ENCODE assay signal across 18 cellular contexts in genomic region chr3:122875547-122876127, GRCh38.
DNase-seq lines count a peak whose midpoint lies in the region; ATAC-seq and TF ChIP-seq lines count a peak whose summit lies in the region.
"Had no signal": no experiment of that assay in that cellular context is flagged by ENCODE, and none has a peak within 500 bp of the region (broad histone marks: within the 10 kb centered on the region; RNA-seq: fewer than 3 reads in every experiment).

No MANE protein-coding gene starts in this region.

- H2AFZ ChIP-seq in OCI-LY3 (ENCODE audit: low read depth, low read length) = no peak overlapping the region
- H2AFZ ChIP-seq: GM23338 had no signal

- no peak overlapping the region for H3K4me3 Mint-ChIP-seq in stimulated activated naive CD8-positive, alpha-beta T cell treated with anti-CD3 and anti-CD28 coated beads, Interleukin-15, amount 100 ng/mL, for 72 hours
- no peak overlapping the region for H3K4me3 Mint-ChIP-seq in stimulated activated naive B cell treated with anti-CD40 and anti-IgM and Interleukin-4, amounts not matched to agents 10 μg/mL and 1 μg/mL and 100 μg/mL, for 72 hours
- H3K4me3 Mint-ChIP-seq: B cell; CD4-positive, alpha-beta T cell; GM23338 had no signal

- H3K9ac ChIP-seq in OCI-LY3 (ENCODE audit: low read length) = no peak overlapping the region

- H3K9me3 ChIP-seq in OCI-LY3 (ENCODE audit: insufficient read depth, low read length) (no peaks in the 10 kb centered on the region), lower lobe of right lung (no peaks in the 10 kb centered on the region)
- H3K9me3 ChIP-seq: Caco-2 had no signal

- ATAC-seq in stimulated activated naive CD8-positive, alpha-beta T cell treated with anti-CD3 and anti-CD28 coated beads, Interleukin-15, Interleukin-2, amounts not matched to agents 100 U/mL and 50 U/mL, for 24 hours = peak; percentile 49
- ATAC-seq in stimulated activated naive CD8-positive, alpha-beta T cell treated with anti-CD3 and anti-CD28 coated beads, Interleukin-15, amount 100 ng/mL, for 72 hours = no peak
- ATAC-seq in stimulated activated naive B cell treated with anti-CD40 and anti-IgM and Interleukin-4, amounts not matched to agents 10 μg/mL and 1 μg/mL and 100 μg/mL, for 72 hours (replicated peaks) = peak; percentile 74
- no peak for ATAC-seq in lower lobe of right lung
- ATAC-seq: GM23338 had no signal

- H3K79me2 ChIP-seq in OCI-LY3 (ENCODE audit: low read length) = no peaks in the 10 kb centered on the region

- no peaks in the 10 kb centered on the region for H3K27me3 ChIP-seq in OCI-LY3 (ENCODE audit: low read depth, low read length)
- H3K27me3 ChIP-seq in lower lobe of right lung (ENCODE audit: low read depth) = no peaks in the 10 kb centered on the region

- TF ChIP-seq CTCF in OCI-LY3 (IDR thresholded peaks at IDR 0.05; ENCODE audit: low read depth, low read length) (no peak), lower lobe of right lung (IDR thresholded peaks at IDR 0.05) (no peak)

- no peak overlapping the region for H3K27ac Mint-ChIP-seq in stimulated activated naive CD8-positive, alpha-beta T cell treated with anti-CD3 and anti-CD28 coated beads, Interleukin-15, amount 100 ng/mL, for 72 hours
- H3K27ac Mint-ChIP-seq in stimulated activated naive B cell treated with anti-CD40 and anti-IgM and Interleukin-4, amounts not matched to agents 10 μg/mL and 1 μg/mL and 100 μg/mL, for 72 hours = no peak overlapping the region
- H3K27ac Mint-ChIP-seq: B cell; CD4-positive, alpha-beta T cell; GM23338 had no signal

- H4K20me1 ChIP-seq in OCI-LY3 (ENCODE audit: insufficient read depth, low read length) = no peaks in the 10 kb centered on the region

- H3K4me1 Mint-ChIP-seq in stimulated activated naive CD8-positive, alpha-beta T cell treated with anti-CD3 and anti-CD28 coated beads, Interleukin-15, amount 100 ng/mL, for 72 hours = peaks cover 18% of the 10 kb centered on the region
- H3K4me1 Mint-ChIP-seq in stimulated activated naive B cell treated with anti-CD40 and anti-IgM and Interleukin-4, amounts not matched to agents 10 μg/mL and 1 μg/mL and 100 μg/mL, for 72 hours = peaks cover 7 to 17% of the 10 kb centered on the region in 2 donors

- H3K27ac ChIP-seq in OCI-LY3 (ENCODE audit: low read length) (no peak overlapping the region), lower lobe of right lung (no peak overlapping the region)
- H3K27ac ChIP-seq: C4-2B, HL-60 had no signal

- H3K36me3 ChIP-seq in OCI-LY3 (replicated peaks; ENCODE audit: low read depth, low read length) (peaks cover 5% of the 10 kb centered on the region), lower lobe of right lung (peaks cover 30% of the 10 kb centered on the region)

- peak overlapping the region; percentile 31; the same call in 1 of the 2 replicates for H3K4me2 ChIP-seq in OCI-LY3 (ENCODE audit: low read length)
- H3K4me2 ChIP-seq: GM23338 had no signal

- peaks cover 18% of the 10 kb centered on the region for H3K4me1 ChIP-seq in OCI-LY3 (ENCODE audit: low read length)
- no peaks in the 10 kb centered on the region for H3K4me1 ChIP-seq in lower lobe of right lung
- H3K4me1 ChIP-seq: Caco-2 had no signal

- H3K27me3 Mint-ChIP-seq in stimulated activated naive CD8-positive, alpha-beta T cell treated with anti-CD3 and anti-CD28 coated beads, Interleukin-15, amount 100 ng/mL, for 72 hours = no peaks in the 10 kb centered on the region
- no peaks in the 10 kb centered on the region for H3K27me3 Mint-ChIP-seq in stimulated activated naive B cell treated with anti-CD40 and anti-IgM and Interleukin-4, amounts not matched to agents 10 μg/mL and 1 μg/mL and 100 μg/mL, for 72 hours
- H3K27me3 Mint-ChIP-seq: B cell; CD4-positive, alpha-beta T cell had no signal

- no peak for DNase-seq in stimulated activated naive CD8-positive, alpha-beta T cell treated with anti-CD3 and anti-CD28 coated beads, Interleukin-15, Interleukin-2, amounts not matched to agents 100 U/mL and 50 U/mL, for 24 hours
- DNase-seq in stimulated activated naive CD8-positive, alpha-beta T cell treated with anti-CD3 and anti-CD28 coated beads, Interleukin-15, amount 100 ng/mL, for 72 hours = no peak
- DNase-seq in dermis blood vessel endothelial cell (peak; percentile 2), lower lobe of right lung (no peak), cerebellar nuclear complex (lab: John Stamatoyannopoulos, UW) (no peak), NCI-H1092 (lab: John Stamatoyannopoulos, UW) (no peak)
- DNase-seq in stimulated activated naive B cell treated with anti-CD40 and anti-IgM and Interleukin-4, amounts not matched to agents 10 μg/mL and 1 μg/mL and 100 μg/mL, for 72 hours = no peak
- DNase-seq: 8988T; Caco-2; CD4-positive, alpha-beta T cell; GDM1; HCEC 1CT; IMR-90 had no signal

- intact Hi-C loops in lower lobe of right lung (cut with DNase I) = no loop called here

- no peaks in the 10 kb centered on the region for H3K9me3 Mint-ChIP-seq in stimulated activated naive CD8-positive, alpha-beta T cell treated with anti-CD3 and anti-CD28 coated beads, Interleukin-15, amount 100 ng/mL, for 72 hours
- H3K9me3 Mint-ChIP-seq in stimulated activated naive B cell treated with anti-CD40 and anti-IgM and Interleukin-4, amounts not matched to agents 10 μg/mL and 1 μg/mL and 100 μg/mL, for 72 hours = no peaks in the 10 kb centered on the region
- H3K9me3 Mint-ChIP-seq: GM23338 had no signal

- H3K36me3 Mint-ChIP-seq in stimulated activated naive B cell treated with anti-CD40 and anti-IgM and Interleukin-4, amounts not matched to agents 10 μg/mL and 1 μg/mL and 100 μg/mL, for 72 hours = peaks cover 12% of the 10 kb centered on the region in 2 donors

- H3K4me3 ChIP-seq in OCI-LY3 (ENCODE audit: low read length) (no peak overlapping the region), lower lobe of right lung (no peak overlapping the region)
- H3K4me3 ChIP-seq: GM23338 had no signal

Comparison
In these comparisons a context has a peak if more than half of its experiments do, and no peak if none do; other contexts are left out.
1. ATAC-seq: peak in stimulated activated naive CD8-positive, alpha-beta T cell treated with anti-CD3 and anti-CD28 coated beads, Interleukin-15, Interleukin-2, amounts not matched to agents 100 U/mL and 50 U/mL, for 24 hours (single experiment) and stimulated activated naive B cell treated with anti-CD40 and anti-IgM and Interleukin-4, amounts not matched to agents 10 μg/mL and 1 μg/mL and 100 μg/mL, for 72 hours (2 of 2); none in stimulated activated naive CD8-positive, alpha-beta T cell treated with anti-CD3 and anti-CD28 coated beads, Interleukin-15, amount 100 ng/mL, for 72 hours (single experiment) and lower lobe of right lung (0 of 2).